ENCODE assay signal across 16 cellular contexts in the genomic region with DNA sequence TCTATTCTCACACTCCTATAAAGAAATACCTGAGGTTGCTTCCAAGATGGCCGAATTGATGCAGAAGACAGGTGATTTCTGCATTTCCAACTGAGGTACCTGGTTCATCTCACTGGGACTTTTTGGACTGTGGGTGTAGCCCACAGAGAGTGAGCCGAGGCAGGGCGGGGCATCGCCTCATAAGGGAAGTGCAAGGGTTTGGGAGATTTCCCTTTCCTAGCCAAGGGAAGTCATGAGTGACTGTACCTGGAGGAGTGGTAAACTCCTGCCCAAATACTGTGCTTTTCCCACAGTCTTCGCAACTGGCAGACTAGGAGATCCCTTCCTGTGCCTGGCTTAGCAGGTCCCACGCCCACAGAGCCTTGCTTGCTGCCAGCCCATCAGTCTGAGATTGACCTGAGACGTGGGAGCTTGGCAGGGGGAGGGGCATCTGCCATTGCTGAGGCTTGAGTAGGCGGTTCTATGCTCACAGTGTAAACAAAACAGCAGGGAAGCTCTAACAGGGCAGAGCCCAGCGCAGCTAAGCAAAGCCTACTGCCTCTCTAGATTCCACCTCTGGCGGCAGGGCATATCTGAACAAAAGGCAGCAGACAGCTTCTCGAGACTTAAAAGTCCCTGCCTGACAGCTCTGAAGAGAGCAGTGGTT.
DNase-seq lines count a peak whose midpoint lies in the region; ATAC-seq and TF ChIP-seq lines count a peak whose summit lies in the region.
"Had no signal": no experiment of that assay in that cellular context is flagged by ENCODE, and none has a peak within 500 bp of the region (broad histone marks: within the 10 kb centered on the region; RNA-seq: fewer than 3 reads in every experiment).

No MANE protein-coding gene starts in this region.

- H3K27me3 ChIP-seq in body of pancreas: no peaks in the 10 kb centered on the region
- H3K27me3 ChIP-seq: adrenal gland had no signal

- H3K27me3 Mint-ChIP-seq in nephron (ENCODE audit: low read depth) (no peaks in the 10 kb centered on the region), Calu3 (ENCODE audit: unreplicated experiment) (no peaks in the 10 kb centered on the region)
- H3K27me3 Mint-ChIP-seq: activated CD4-positive, alpha-beta T cell treated with anti-CD3 and anti-CD28 coated beads for 36 hours; T-helper 17 cell had no signal

- peaks cover 9% of the 10 kb centered on the region for H3K4me1 ChIP-seq in body of pancreas
- H3K4me1 ChIP-seq: adrenal gland had no signal

- no peak overlapping the region for H3K4me3 ChIP-seq in body of pancreas
- H3K4me3 ChIP-seq: adrenal gland had no signal

- CTCF ChIA-PET in Calu3 (lab: Charles Lee): interaction anchor here (1.2 kb wide), 1 partner anchor 29 kb away, joined by 3 read pairs; no protein-coding TSS in a partner anchor

- BruUV-seq in Calu3 (replicated peaks; lab: Mats Ljungman, UMichigan): no TSS peak

- peak; percentile 64 for ATAC-seq in body of pancreas
- no peak for ATAC-seq in GM19035 (IDR thresholded peaks at IDR 0.05; ENCODE audit: unreplicated experiment)
- ATAC-seq: activated CD4-positive, alpha-beta T cell treated with anti-CD3 and anti-CD28 coated beads for 36 hours; activated T-cell treated with anti-CD3 and anti-CD28 coated beads, Interleukin-2, amount 50 U/mL, for 4 hours; left colon; T-helper 17 cell had no signal

- DNase-seq in ELF-1 (ENCODE audit: low read depth, low spot score) (peak; percentile 90), NCI-H1417 treated with DMSO at 0.1 percent for 48 hours (lab: John Stamatoyannopoulos, UW) (peak; percentile 47), body of pancreas (peak; percentile 50 to 78 (median 60)), Calu3 (no peak), OCI-M1 (lab: John Stamatoyannopoulos, UW) (no peak), germinal center (ENCODE audit: low spot score) (no peak)
- DNase-seq: activated CD4-positive, alpha-beta T cell treated with anti-CD3 and anti-CD28 coated beads for 36 hours; activated T-cell treated with anti-CD3 and anti-CD28 coated beads, Interleukin-2, amount 50 U/mL, for 4 hours; adrenal gland; DMS79; left colon; NCI-H524; posterior cingulate gyrus; T-helper 17 cell had no signal

- H3K9me3 Mint-ChIP-seq in nephron: peaks cover 33% of the 10 kb centered on the region
- H3K9me3 Mint-ChIP-seq in Calu3 (ENCODE audit: low read depth, unreplicated experiment): peaks cover 13% of the 10 kb centered on the region

- TF ChIP-seq POLR2A in body of pancreas (IDR thresholded peaks at IDR 0.05): no peak

- no peaks in the 10 kb centered on the region for H3K36me3 ChIP-seq in body of pancreas (replicated peaks in 1 of 2; ENCODE audit: insufficient read depth in 1 of 2, low read depth in 2 of 2)
- H3K36me3 ChIP-seq: adrenal gland had no signal

- no peak for TF ChIP-seq CTCF in body of pancreas (IDR thresholded peaks at IDR 0.05)
- no peak for TF ChIP-seq CTCF in nephron (IDR thresholded peaks at IDR 0.05; ENCODE audit: unreplicated experiment in 3 of 3)
- no peak for TF ChIP-seq CTCF in Calu3 (IDR thresholded peaks at IDR 0.05; ENCODE audit: unreplicated experiment)

- no peak overlapping the region for H3K4me3 Mint-ChIP-seq in nephron
- H3K4me3 Mint-ChIP-seq in Calu3 (ENCODE audit: low read depth, unreplicated experiment): no peak overlapping the region
- H3K4me3 Mint-ChIP-seq: activated CD4-positive, alpha-beta T cell treated with anti-CD3 and anti-CD28 coated beads for 36 hours; activated T-cell treated with anti-CD3 and anti-CD28 coated beads, Interleukin-2, amount 50 U/mL, for 4 hours; T-helper 17 cell had no signal

- H3K27ac Mint-ChIP-seq in nephron (peak overlapping the region; percentile 18 to 86 (median 24)), Calu3 (ENCODE audit: unreplicated experiment) (no peak overlapping the region)
- H3K27ac Mint-ChIP-seq: activated CD4-positive, alpha-beta T cell treated with anti-CD3 and anti-CD28 coated beads for 36 hours; T-helper 17 cell had no signal

- WGBS in body of pancreas, 2 donors: 36 to 44% methylated on average over 8 to 10 of the region's 11 CpGs

- intact Hi-C loops in body of pancreas (cut with DNase I) (no loop called here), Calu3 (cut with micrococcal nuclease; ENCODE audit: unreplicated experiment) (no loop called here)

- no peaks in the 10 kb centered on the region for H3K9me3 ChIP-seq in body of pancreas
- H3K9me3 ChIP-seq: adrenal gland had no signal

- H3K36me3 Mint-ChIP-seq in nephron (ENCODE audit: low read depth) (peaks cover 4% of the 10 kb centered on the region), Calu3 (ENCODE audit: insufficient read depth, unreplicated experiment) (no peaks in the 10 kb centered on the region)

- H3K4me1 Mint-ChIP-seq in nephron: no peaks in the 10 kb centered on the region
- H3K4me1 Mint-ChIP-seq in Calu3 (ENCODE audit: low read depth, unreplicated experiment): no peaks in the 10 kb centered on the region
- H3K4me1 Mint-ChIP-seq: activated CD4-positive, alpha-beta T cell treated with anti-CD3 and anti-CD28 coated beads for 36 hours; T-helper 17 cell had no signal

- H3K27ac ChIP-seq in body of pancreas: no peak overlapping the region
- H3K27ac ChIP-seq: adrenal gland had no signal

Comparison
In these comparisons a context has a peak if more than half of its experiments do, and no peak if none do; other contexts are left out.
1. DNase-seq: peak in ELF-1 (single experiment), NCI-H1417 treated with DMSO at 0.1 percent for 48 hours (single experiment) and body of pancreas (4 of 4); none in Calu3 (single experiment), OCI-M1 (single experiment) and germinal center (single experiment).